Comparison of ENCODE assay signal across 12 cellular contexts in genomic region chr4:176357359-176358082, GRCh38. TPM values are rescaled to one million over a fixed set of nuclear protein-coding genes. Genes with fewer than 3 reads are reported as not detected.
DNase-seq lines count a peak whose midpoint lies in the region; ATAC-seq and TF ChIP-seq lines count a peak whose summit lies in the region.
"Had no signal": no experiment of that assay in that cellular context is flagged by ENCODE, and none has a peak within 500 bp of the region (broad histone marks: within the 10 kb centered on the region; RNA-seq: fewer than 3 reads in every experiment).

No MANE protein-coding gene starts in this region.

- DNase-seq in GM06990 (ENCODE audit: extremely low read depth, insufficient read length) (peak; percentile 45), NCI-H510A (lab: John Stamatoyannopoulos, UW) (no peak), mucosa of gallbladder (ENCODE audit: low spot score) (no peak), RKO (ENCODE audit: low spot score) (no peak), NCI-H1092 (lab: John Stamatoyannopoulos, UW) (no peak)
- DNase-seq: activated CD4-positive, CD25-positive, alpha-beta regulatory T cell treated with anti-CD3 and anti-CD28 coated beads, Interleukin-2, amount 50 U/mL, for 72 hours; activated naive CD8-positive, alpha-beta T cell treated with anti-CD3 and anti-CD28 coated beads, Interleukin-2, amount 10 ng/mL, durations not matched to agents 7 days and 5 days; effector CD4-positive, alpha-beta T cell; Kasumi-1 had no signal

- no peaks in the 10 kb centered on the region for H3K36me3 ChIP-seq in GM06990 (ENCODE audit: control insufficient read depth, insufficient read depth, low read length)

- no peak overlapping the region for H3K4me3 ChIP-seq in GM06990 (replicated peaks; ENCODE audit: low read depth, low read length)

- H3K27me3 ChIP-seq in GM06990 (replicated peaks; ENCODE audit: control insufficient read depth, insufficient read depth, low read length), result no peaks in the 10 kb centered on the region

- no peak for TF ChIP-seq CTCF in GM06990 (IDR thresholded peaks at IDR 0.05; ENCODE audit: insufficient read depth, low read length, poor library complexity, severe bottlenecking)

- ATAC-seq in GM19351 (IDR thresholded peaks at IDR 0.05; ENCODE audit: unreplicated experiment), result peak; percentile 99
- peak; percentile 98 for ATAC-seq in HG02759 (IDR thresholded peaks at IDR 0.05; ENCODE audit: unreplicated experiment)
- ATAC-seq in HG03521 (IDR thresholded peaks at IDR 0.05; ENCODE audit: unreplicated experiment), result peak; percentile 99

RNA-seq across cellular contexts. Expression of gene SPCS3, which starts 37.8 kb away (rescaled TPM):
- 151 TPM for total RNA-seq in mucosa of gallbladder
